Comparison of ENCODE assay signal across 1 cellular context in genomic region chr1:227787513-227788278, GRCh38.
TF ChIP-seq lines count a peak whose summit lies in the region.

No MANE protein-coding gene starts in this region.

TF ChIP-seq in K562, 482 proteins besides CTCF, POLR2A, EP300 and RAD21 (continued from another document and continues in another):
- peak; percentile 85 for TF ChIP-seq ZBTB33 (CRISPR knock-in tag; IDR thresholded peaks at IDR 0.05)
- TF ChIP-seq ZNF830 (CRISPR knock-in tag; IDR thresholded peaks at IDR 0.05): 0 out of 2 replicates have a peak, but pooled peaks have one; percentile 68
- TF ChIP-seq PCBP1 (IDR thresholded peaks at IDR 0.05; ENCODE audit: low read depth, low read length, poor library complexity, severe bottlenecking): no peak
- 0 out of 2 replicates have a peak, but pooled peaks have one; percentile 14 for TF ChIP-seq ZBTB7A (IDR thresholded peaks at IDR 0.05; ENCODE audit: borderline replicate concordance, control insufficient read depth, low read depth, low read length)
- peak; percentile 70 to 74 for TF ChIP-seq NRF1 (conservative IDR thresholded peaks at IDR 0.05 in 1 of 2, IDR thresholded peaks at IDR 0.05 in 1 of 2)
- TF ChIP-seq, protein P1, sequence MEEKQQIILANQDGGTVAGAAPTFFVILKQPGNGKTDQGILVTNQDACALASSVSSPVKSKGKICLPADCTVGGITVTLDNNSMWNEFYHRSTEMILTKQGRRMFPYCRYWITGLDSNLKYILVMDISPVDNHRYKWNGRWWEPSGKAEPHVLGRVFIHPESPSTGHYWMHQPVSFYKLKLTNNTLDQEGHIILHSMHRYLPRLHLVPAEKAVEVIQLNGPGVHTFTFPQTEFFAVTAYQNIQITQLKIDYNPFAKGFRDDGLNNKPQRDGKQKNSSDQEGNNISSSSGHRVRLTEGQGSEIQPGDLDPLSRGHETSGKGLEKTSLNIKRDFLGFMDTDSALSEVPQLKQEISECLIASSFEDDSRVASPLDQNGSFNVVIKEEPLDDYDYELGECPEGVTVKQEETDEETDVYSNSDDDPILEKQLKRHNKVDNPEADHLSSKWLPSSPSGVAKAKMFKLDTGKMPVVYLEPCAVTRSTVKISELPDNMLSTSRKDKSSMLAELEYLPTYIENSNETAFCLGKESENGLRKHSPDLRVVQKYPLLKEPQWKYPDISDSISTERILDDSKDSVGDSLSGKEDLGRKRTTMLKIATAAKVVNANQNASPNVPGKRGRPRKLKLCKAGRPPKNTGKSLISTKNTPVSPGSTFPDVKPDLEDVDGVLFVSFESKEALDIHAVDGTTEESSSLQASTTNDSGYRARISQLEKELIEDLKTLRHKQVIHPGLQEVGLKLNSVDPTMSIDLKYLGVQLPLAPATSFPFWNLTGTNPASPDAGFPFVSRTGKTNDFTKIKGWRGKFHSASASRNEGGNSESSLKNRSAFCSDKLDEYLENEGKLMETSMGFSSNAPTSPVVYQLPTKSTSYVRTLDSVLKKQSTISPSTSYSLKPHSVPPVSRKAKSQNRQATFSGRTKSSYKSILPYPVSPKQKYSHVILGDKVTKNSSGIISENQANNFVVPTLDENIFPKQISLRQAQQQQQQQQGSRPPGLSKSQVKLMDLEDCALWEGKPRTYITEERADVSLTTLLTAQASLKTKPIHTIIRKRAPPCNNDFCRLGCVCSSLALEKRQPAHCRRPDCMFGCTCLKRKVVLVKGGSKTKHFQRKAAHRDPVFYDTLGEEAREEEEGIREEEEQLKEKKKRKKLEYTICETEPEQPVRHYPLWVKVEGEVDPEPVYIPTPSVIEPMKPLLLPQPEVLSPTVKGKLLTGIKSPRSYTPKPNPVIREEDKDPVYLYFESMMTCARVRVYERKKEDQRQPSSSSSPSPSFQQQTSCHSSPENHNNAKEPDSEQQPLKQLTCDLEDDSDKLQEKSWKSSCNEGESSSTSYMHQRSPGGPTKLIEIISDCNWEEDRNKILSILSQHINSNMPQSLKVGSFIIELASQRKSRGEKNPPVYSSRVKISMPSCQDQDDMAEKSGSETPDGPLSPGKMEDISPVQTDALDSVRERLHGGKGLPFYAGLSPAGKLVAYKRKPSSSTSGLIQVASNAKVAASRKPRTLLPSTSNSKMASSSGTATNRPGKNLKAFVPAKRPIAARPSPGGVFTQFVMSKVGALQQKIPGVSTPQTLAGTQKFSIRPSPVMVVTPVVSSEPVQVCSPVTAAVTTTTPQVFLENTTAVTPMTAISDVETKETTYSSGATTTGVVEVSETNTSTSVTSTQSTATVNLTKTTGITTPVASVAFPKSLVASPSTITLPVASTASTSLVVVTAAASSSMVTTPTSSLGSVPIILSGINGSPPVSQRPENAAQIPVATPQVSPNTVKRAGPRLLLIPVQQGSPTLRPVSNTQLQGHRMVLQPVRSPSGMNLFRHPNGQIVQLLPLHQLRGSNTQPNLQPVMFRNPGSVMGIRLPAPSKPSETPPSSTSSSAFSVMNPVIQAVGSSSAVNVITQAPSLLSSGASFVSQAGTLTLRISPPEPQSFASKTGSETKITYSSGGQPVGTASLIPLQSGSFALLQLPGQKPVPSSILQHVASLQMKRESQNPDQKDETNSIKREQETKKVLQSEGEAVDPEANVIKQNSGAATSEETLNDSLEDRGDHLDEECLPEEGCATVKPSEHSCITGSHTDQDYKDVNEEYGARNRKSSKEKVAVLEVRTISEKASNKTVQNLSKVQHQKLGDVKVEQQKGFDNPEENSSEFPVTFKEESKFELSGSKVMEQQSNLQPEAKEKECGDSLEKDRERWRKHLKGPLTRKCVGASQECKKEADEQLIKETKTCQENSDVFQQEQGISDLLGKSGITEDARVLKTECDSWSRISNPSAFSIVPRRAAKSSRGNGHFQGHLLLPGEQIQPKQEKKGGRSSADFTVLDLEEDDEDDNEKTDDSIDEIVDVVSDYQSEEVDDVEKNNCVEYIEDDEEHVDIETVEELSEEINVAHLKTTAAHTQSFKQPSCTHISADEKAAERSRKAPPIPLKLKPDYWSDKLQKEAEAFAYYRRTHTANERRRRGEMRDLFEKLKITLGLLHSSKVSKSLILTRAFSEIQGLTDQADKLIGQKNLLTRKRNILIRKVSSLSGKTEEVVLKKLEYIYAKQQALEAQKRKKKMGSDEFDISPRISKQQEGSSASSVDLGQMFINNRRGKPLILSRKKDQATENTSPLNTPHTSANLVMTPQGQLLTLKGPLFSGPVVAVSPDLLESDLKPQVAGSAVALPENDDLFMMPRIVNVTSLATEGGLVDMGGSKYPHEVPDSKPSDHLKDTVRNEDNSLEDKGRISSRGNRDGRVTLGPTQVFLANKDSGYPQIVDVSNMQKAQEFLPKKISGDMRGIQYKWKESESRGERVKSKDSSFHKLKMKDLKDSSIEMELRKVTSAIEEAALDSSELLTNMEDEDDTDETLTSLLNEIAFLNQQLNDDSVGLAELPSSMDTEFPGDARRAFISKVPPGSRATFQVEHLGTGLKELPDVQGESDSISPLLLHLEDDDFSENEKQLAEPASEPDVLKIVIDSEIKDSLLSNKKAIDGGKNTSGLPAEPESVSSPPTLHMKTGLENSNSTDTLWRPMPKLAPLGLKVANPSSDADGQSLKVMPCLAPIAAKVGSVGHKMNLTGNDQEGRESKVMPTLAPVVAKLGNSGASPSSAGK (IDR thresholded peaks at IDR 0.05): peak; percentile 54
- peak; percentile 70; the same call in 1 of the 2 replicates for TF ChIP-seq KDM2B (CRISPR knock-in tag; IDR thresholded peaks at IDR 0.05)
- TF ChIP-seq, protein P2, sequence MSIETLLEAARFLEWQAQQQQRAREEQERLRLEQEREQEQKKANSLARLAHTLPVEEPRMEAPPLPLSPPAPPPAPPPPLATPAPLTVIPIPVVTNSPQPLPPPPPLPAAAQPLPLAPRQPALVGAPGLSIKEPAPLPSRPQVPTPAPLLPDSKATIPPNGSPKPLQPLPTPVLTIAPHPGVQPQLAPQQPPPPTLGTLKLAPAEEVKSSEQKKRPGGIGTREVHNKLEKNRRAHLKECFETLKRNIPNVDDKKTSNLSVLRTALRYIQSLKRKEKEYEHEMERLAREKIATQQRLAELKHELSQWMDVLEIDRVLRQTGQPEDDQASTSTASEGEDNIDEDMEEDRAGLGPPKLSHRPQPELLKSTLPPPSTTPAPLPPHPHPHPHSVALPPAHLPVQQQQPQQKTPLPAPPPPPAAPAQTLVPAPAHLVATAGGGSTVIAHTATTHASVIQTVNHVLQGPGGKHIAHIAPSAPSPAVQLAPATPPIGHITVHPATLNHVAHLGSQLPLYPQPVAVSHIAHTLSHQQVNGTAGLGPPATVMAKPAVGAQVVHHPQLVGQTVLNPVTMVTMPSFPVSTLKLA (conservative IDR thresholded peaks at IDR 0.05): 0 out of 4 replicates have a peak, but pooled peaks of 1 of the 2 experiments have one; percentile 26
- TF ChIP-seq ZNF75A (CRISPR knock-in tag; IDR thresholded peaks at IDR 0.05): no peak
- peak; percentile 39 to 50; a peak in 3 of 4 replicates for TF ChIP-seq KDM1A (IDR thresholded peaks at IDR 0.05)
- TF ChIP-seq UBTF (IDR thresholded peaks at IDR 0.05; ENCODE audit: borderline replicate concordance in 1 of 2, low read depth in 2 of 2, low read length in 2 of 2): peak in 1 of 2 experiments; percentile 45; a peak in 1 of 4 replicates
- no peak for TF ChIP-seq JUND (IDR thresholded peaks at IDR 0.05; ENCODE audit: borderline replicate concordance, low read depth, low read length)
- no peak; the same call in 2 of the 3 replicates for TF ChIP-seq JUND (tag; IDR thresholded peaks at IDR 0.05; ENCODE audit: borderline replicate concordance, low read depth, low read length)
- TF ChIP-seq TFAP4 (CRISPR knock-in tag; IDR thresholded peaks at IDR 0.05; ENCODE audit: borderline replicate concordance): peak; percentile 53
- TF ChIP-seq HDAC1 (IDR thresholded peaks at IDR 0.05): peak in 1 of 2 experiments; percentile 38; a peak in 1 of 4 replicates
- TF ChIP-seq CTBP1 (IDR thresholded peaks at IDR 0.05; ENCODE audit: borderline replicate concordance): peak; percentile 16; the same call in 1 of the 2 replicates
- TF ChIP-seq GMEB1 (CRISPR knock-in tag; IDR thresholded peaks at IDR 0.05): peak; percentile 54
- TF ChIP-seq, protein P3, sequence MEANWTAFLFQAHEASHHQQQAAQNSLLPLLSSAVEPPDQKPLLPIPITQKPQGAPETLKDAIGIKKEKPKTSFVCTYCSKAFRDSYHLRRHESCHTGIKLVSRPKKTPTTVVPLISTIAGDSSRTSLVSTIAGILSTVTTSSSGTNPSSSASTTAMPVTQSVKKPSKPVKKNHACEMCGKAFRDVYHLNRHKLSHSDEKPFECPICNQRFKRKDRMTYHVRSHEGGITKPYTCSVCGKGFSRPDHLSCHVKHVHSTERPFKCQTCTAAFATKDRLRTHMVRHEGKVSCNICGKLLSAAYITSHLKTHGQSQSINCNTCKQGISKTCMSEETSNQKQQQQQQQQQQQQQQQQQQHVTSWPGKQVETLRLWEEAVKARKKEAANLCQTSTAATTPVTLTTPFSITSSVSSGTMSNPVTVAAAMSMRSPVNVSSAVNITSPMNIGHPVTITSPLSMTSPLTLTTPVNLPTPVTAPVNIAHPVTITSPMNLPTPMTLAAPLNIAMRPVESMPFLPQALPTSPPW (CRISPR knock-in tag; IDR thresholded peaks at IDR 0.05): peak; percentile 90
- peak; percentile 80 for TF ChIP-seq EGR1 (conservative IDR thresholded peaks at IDR 0.05)
- TF ChIP-seq, protein P4, sequence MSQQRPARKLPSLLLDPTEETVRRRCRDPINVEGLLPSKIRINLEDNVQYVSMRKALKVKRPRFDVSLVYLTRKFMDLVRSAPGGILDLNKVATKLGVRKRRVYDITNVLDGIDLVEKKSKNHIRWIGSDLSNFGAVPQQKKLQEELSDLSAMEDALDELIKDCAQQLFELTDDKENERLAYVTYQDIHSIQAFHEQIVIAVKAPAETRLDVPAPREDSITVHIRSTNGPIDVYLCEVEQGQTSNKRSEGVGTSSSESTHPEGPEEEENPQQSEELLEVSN (IDR thresholded peaks at IDR 0.05; ENCODE audit: borderline replicate concordance in 1 of 2, extremely low read depth in 1 of 2, insufficient read depth in 1 of 2, insufficient read length in 1 of 2, low read depth in 1 of 2, low read length in 1 of 2, poor library complexity in 1 of 2, severe bottlenecking in 1 of 2): peak in 1 of 2 experiments; percentile 62
- TF ChIP-seq GTF2A2 (tag; IDR thresholded peaks at IDR 0.05): no peak
- peak; percentile 67 for TF ChIP-seq BHLHE40 (IDR thresholded peaks at IDR 0.05; ENCODE audit: low read length)
- TF ChIP-seq DNMT1 (IDR thresholded peaks at IDR 0.05): no peak
- TF ChIP-seq MAX (CRISPR knock-in tag; IDR thresholded peaks at IDR 0.05): peak; percentile 58; the same call in 1 of the 2 replicates
- TF ChIP-seq CREB1 (IDR thresholded peaks at IDR 0.05): no peak
- 0 out of 2 replicates have a peak, but pooled peaks have one; percentile 39 for TF ChIP-seq CREB1 (CRISPR knock-in tag; IDR thresholded peaks at IDR 0.05)
- no peak for TF ChIP-seq NR2C1 (IDR thresholded peaks at IDR 0.05)
- TF ChIP-seq NR2C1 (tag; IDR thresholded peaks at IDR 0.05): no peak
- TF ChIP-seq CREM (IDR thresholded peaks at IDR 0.05; ENCODE audit: low read depth): peak; percentile 74
- TF ChIP-seq RBFOX2 (IDR thresholded peaks at IDR 0.05; ENCODE audit: low read depth, low read length): 0 out of 2 replicates have a peak, but pooled peaks have one; percentile 19
- TF ChIP-seq LCOR (CRISPR knock-in tag; IDR thresholded peaks at IDR 0.05): 0 out of 2 replicates have a peak, but pooled peaks have one; percentile 27
